Comparison of ENCODE assay signal across 10 cellular contexts in the genomic region with DNA sequence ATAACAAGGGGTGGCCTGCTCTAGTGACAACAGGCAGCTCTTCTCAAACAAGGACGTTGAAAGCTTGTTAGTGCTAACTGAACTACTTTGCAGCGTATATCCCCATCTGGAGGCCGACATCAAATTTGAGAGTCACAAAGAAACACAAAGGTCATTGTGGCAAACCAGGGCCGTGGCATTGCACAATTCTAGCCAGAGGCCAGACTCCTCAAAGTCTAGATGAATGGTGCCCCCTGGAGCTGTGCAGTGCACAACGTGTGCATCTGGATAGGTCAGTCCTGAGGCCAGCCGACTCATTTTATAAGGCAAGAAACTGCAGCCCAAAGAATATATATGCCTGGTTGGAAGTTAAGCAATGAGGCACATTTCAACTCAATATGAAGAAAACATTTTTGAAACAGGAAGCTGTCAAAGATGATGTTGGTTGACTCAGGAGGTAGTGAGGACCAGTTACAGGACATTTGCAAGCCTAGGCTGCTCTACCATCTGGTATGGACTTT.
DNase-seq lines count a peak whose midpoint lies in the region; ATAC-seq and TF ChIP-seq lines count a peak whose summit lies in the region.
"Had no signal": no experiment of that assay in that cellular context is flagged by ENCODE, and none has a peak within 500 bp of the region (broad histone marks: within the 10 kb centered on the region; RNA-seq: fewer than 3 reads in every experiment).

No MANE protein-coding gene starts in this region.

- H3K79me1 ChIP-seq in mesendoderm (ENCODE audit: low read length), result no peaks in the 10 kb centered on the region

- H3K56ac ChIP-seq in mesendoderm (ENCODE audit: low read length), result peak overlapping the region; percentile 44

- no peaks in the 10 kb centered on the region for H3K9me3 Mint-ChIP-seq in chondrocyte (ENCODE audit: low read depth)
- H3K9me3 Mint-ChIP-seq: stimulated activated naive CD8-positive, alpha-beta T cell treated with anti-CD3 and anti-CD28 coated beads, Interleukin-15, Interleukin-2, amounts not matched to agents 100 ng/mL and 50 ng/mL, for 24 hours had no signal

- no peak overlapping the region for H3K23ac ChIP-seq in mesendoderm (ENCODE audit: low read length)

- H3K27ac ChIP-seq in mesendoderm (ENCODE audit: low read depth, low read length), result no peak overlapping the region

- no peaks in the 10 kb centered on the region for H3K36me3 Mint-ChIP-seq in chondrocyte (ENCODE audit: low read depth)
- H3K36me3 Mint-ChIP-seq: IgD-negative memory B cell had no signal

- no peak for ATAC-seq in HG02938 (IDR thresholded peaks at IDR 0.05; ENCODE audit: unreplicated experiment)
- no peak for ATAC-seq in HG03520 (IDR thresholded peaks at IDR 0.05; ENCODE audit: unreplicated experiment)

- peak overlapping the region; percentile 61 for H2BK5ac ChIP-seq in mesendoderm (ENCODE audit: low read length)

- H3K4me3 Mint-ChIP-seq in chondrocyte (ENCODE audit: unreplicated experiment), result no peak overlapping the region
- H3K4me3 Mint-ChIP-seq: IgD-negative memory B cell; stimulated activated naive CD8-positive, alpha-beta T cell treated with anti-CD3 and anti-CD28 coated beads, Interleukin-15, Interleukin-2, amounts not matched to agents 100 ng/mL and 50 ng/mL, for 24 hours had no signal

- H3K4me1 Mint-ChIP-seq in chondrocyte (ENCODE audit: low read depth), result peaks cover 76% of the 10 kb centered on the region

- no peak overlapping the region for H3K4ac ChIP-seq in mesendoderm (ENCODE audit: low read depth, low read length)

- H3K18ac ChIP-seq in mesendoderm (ENCODE audit: low read length), result no peak overlapping the region

- no peaks in the 10 kb centered on the region for H3K27me3 Mint-ChIP-seq in chondrocyte (ENCODE audit: low read depth)

- no peak overlapping the region for H2BK15ac ChIP-seq in mesendoderm (replicated peaks; ENCODE audit: low read depth)

- no peak overlapping the region for H2BK120ac ChIP-seq in mesendoderm (ENCODE audit: low read depth, low read length)

- no peak overlapping the region for H3K4me3 ChIP-seq in mesendoderm (ENCODE audit: low read length)

- no peaks in the 10 kb centered on the region for H3K36me3 ChIP-seq in mesendoderm (ENCODE audit: control insufficient read depth, insufficient read depth, low read length)

- no peak overlapping the region for H3K27ac Mint-ChIP-seq in chondrocyte (ENCODE audit: unreplicated experiment)
- H3K27ac Mint-ChIP-seq: IgD-negative memory B cell; stimulated activated naive CD8-positive, alpha-beta T cell treated with anti-CD3 and anti-CD28 coated beads, Interleukin-15, Interleukin-2, amounts not matched to agents 100 ng/mL and 50 ng/mL, for 24 hours had no signal

- peaks cover 21% of the 10 kb centered on the region for H3K4me1 ChIP-seq in mesendoderm (ENCODE audit: control insufficient read depth, low read depth, low read length)

- H4K5ac ChIP-seq in mesendoderm (ENCODE audit: low read length), result no peak overlapping the region

- H3K9ac ChIP-seq in mesendoderm (ENCODE audit: low read length), result peak overlapping the region; percentile 20

- H2AK5ac ChIP-seq in mesendoderm (ENCODE audit: low read length), result no peak overlapping the region

- WGBS in mesendoderm (ENCODE audit: extremely low coverage, insufficient coverage, low lambda C conversion rate), result no CpG with 5 or more reads among the region's 6 CpGs

- peak; percentile 81 for DNase-seq in ELR (ENCODE audit: low read depth)
- peak; percentile 43 for DNase-seq in NCI-H146 treated with DMSO at 0.1 percent for 48 hours (lab: John Stamatoyannopoulos, UW; ENCODE audit: unreplicated experiment)
- DNase-seq in chondrocyte (ENCODE audit: low spot score), result no peak
- DNase-seq in mesendoderm, result peak; percentile 94
- no peak for DNase-seq in germinal center (ENCODE audit: low spot score)
- no peak for DNase-seq in activated CD4-positive, alpha-beta T cell treated with anti-CD3 and anti-CD28 coated beads for 1 hour

- H4K8ac ChIP-seq in mesendoderm (ENCODE audit: low read depth, low read length), result no peak overlapping the region

- no peaks in the 10 kb centered on the region for H3K27me3 ChIP-seq in mesendoderm (ENCODE audit: insufficient read depth, low read length, poor library complexity)

- H3K4me2 ChIP-seq in mesendoderm (ENCODE audit: low read length), result no peak overlapping the region

- TF ChIP-seq CTCF in chondrocyte (IDR thresholded peaks at IDR 0.05), result peak; percentile 51

- no peaks in the 10 kb centered on the region for H3K79me2 ChIP-seq in mesendoderm (ENCODE audit: control insufficient read depth, insufficient read depth, low read length)

Comparison
In these comparisons a context has a peak if more than half of its experiments do, and no peak if none do; other contexts are left out.
1. DNase-seq: peak in ELR (single experiment), NCI-H146 treated with DMSO at 0.1 percent for 48 hours (single experiment) and mesendoderm (single experiment); none in chondrocyte (single experiment), germinal center (single experiment) and activated CD4-positive, alpha-beta T cell treated with anti-CD3 and anti-CD28 coated beads for 1 hour (single experiment).